In the genomic region with DNA sequence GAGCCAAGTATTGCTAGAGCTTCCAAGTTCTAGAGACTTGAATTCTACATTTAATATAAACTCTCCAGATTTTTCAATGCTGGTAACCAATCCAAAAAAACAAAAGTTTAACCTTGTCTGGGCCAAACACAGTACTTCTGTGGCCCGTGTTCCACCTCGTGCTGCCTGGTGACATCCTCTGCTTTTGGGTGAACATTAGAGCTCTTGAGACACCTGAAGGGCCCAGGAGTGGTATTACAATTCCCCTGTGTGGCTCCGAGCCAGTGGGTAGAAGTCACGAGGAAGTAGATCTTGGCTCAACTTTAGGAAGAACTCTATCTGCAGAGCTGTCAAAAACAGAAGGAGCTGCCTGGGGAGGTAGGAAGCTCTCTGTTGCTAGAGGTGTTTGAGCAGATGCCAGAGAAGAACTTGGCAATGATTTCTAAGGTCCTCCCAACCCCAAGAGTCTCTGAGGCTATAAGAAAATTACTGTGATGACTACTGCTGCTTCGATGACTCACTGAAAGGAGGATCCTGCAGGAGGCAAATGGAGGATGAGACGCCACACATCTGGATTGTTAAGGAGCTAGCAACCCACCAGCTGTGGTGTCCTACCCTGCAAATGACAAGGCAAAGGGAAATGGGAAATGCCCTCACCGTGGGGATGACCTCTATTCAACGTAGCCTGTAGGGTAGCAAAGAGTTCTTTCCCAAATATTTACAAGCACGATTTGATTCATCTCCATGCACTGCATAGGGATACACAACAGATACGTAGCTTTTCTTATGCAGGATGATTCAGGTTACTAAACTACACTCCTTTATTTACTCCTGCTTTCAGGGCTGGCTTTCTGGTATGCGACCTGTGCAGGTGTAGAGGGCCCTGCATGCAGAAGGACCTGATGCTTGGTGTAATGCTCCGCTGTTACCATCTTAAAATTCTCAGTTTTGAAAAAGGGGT, we compare ENCODE assay signal across 14 cellular contexts. TPM values are rescaled to one million over a fixed set of nuclear protein-coding genes. Genes with fewer than 3 reads are reported as not detected.
DNase-seq lines count a peak whose midpoint lies in the region; ATAC-seq and TF ChIP-seq lines count a peak whose summit lies in the region.
"Had no signal": no experiment of that assay in that cellular context is flagged by ENCODE, and none has a peak within 500 bp of the region (broad histone marks: within the 10 kb centered on the region; RNA-seq: fewer than 3 reads in every experiment).

No MANE protein-coding gene starts in this region.

- H2AFZ ChIP-seq in mesenchymal stem cell (ENCODE audit: low read depth, low read length): no peak overlapping the region

- H3K27ac ChIP-seq in left ventricle myocardium inferior (replicated peaks) (no peak overlapping the region), mesenchymal stem cell (ENCODE audit: low read length, poor library complexity, severe bottlenecking) (no peak overlapping the region)
- H3K27ac ChIP-seq: prostate gland, thoracic aorta had no signal

- peak; percentile 72 for ATAC-seq in Right ventricle myocardium inferior
- ATAC-seq: WTC11 had no signal

- TF ChIP-seq CTCF in left ventricle myocardium inferior (IDR thresholded peaks at IDR 0.05; ENCODE audit: borderline replicate concordance) (no peak), choroid plexus epithelial cell (conservative IDR thresholded peaks at IDR 0.05; ENCODE audit: low read depth, low read length) (no peak)

- no peak overlapping the region for H2BK12ac ChIP-seq in mesenchymal stem cell (ENCODE audit: low read length in 2 of 2)

- peak overlapping the region; percentile 57 for H3K9ac ChIP-seq in mesenchymal stem cell (ENCODE audit: low read length)

- H3K18ac ChIP-seq in mesenchymal stem cell (ENCODE audit: low read depth in 1 of 2, low read length in 2 of 2): no peak overlapping the region

- no peak overlapping the region for H2BK120ac ChIP-seq in mesenchymal stem cell (ENCODE audit: low read depth, low read length)

- no peak overlapping the region for H3K4ac ChIP-seq in mesenchymal stem cell (ENCODE audit: low read depth in 1 of 2, low read length in 2 of 2)

- H2BK15ac ChIP-seq in mesenchymal stem cell (ENCODE audit: low read depth, poor library complexity, severe bottlenecking): no peak overlapping the region

- WGBS in mesenchymal stem cell: 64% methylated on average over 12 of the region's 12 CpGs

- H3K4me3 ChIP-seq in left ventricle myocardium inferior (no peak overlapping the region), choroid plexus epithelial cell (ENCODE audit: low read depth, low read length) (no peak overlapping the region), mesenchymal stem cell (ENCODE audit: insufficient read depth in 1 of 2, low read depth in 1 of 2, low read length in 2 of 2) (peak overlapping the region in 1 of 2 experiments; percentile 50)
- H3K4me3 ChIP-seq: prostate gland, thoracic aorta had no signal

- no peak overlapping the region for H3K14ac ChIP-seq in mesenchymal stem cell (ENCODE audit: low read length in 2 of 2)

- no peak overlapping the region for H2AK5ac ChIP-seq in mesenchymal stem cell (ENCODE audit: low read length, severe bottlenecking)

- peaks cover 13% of the 10 kb centered on the region for H3K27me3 ChIP-seq in left ventricle myocardium inferior (ENCODE audit: low read depth)
- H3K27me3 ChIP-seq in mesenchymal stem cell (ENCODE audit: control insufficient read depth in 1 of 2, insufficient read depth in 1 of 2, low read length in 2 of 2): no peaks in the 10 kb centered on the region

- no peaks in the 10 kb centered on the region for H3K9me3 ChIP-seq in left ventricle myocardium inferior (replicated peaks)
- H3K9me3 ChIP-seq in mesenchymal stem cell (ENCODE audit: control insufficient read depth, low read length): peaks cover 5% of the 10 kb centered on the region
- H3K9me3 ChIP-seq: prostate gland, thoracic aorta had no signal

- H3K4me2 ChIP-seq in mesenchymal stem cell (ENCODE audit: low read length, poor library complexity, severe bottlenecking): no peak overlapping the region

- intact Hi-C loops in Right ventricle myocardium inferior (cut with DNase I) (no loop called here), left ventricle myocardium inferior (cut with micrococcal nuclease) (no loop called here)

- no peak for DNase-seq in Right ventricle myocardium inferior (ENCODE audit: missing footprints)
- no peak for DNase-seq in left ventricle myocardium inferior
- DNase-seq in choroid plexus epithelial cell (ENCODE audit: low read depth): peak; percentile 24
- DNase-seq in mesenchymal stem cell: peak; percentile 57
- no peak for DNase-seq in NCI-H510A (lab: John Stamatoyannopoulos, UW)
- no peak for DNase-seq in NCI-H69 (lab: John Stamatoyannopoulos, UW)
- DNase-seq in T-helper 1 cell: no peak
- DNase-seq in retina: no peak
- DNase-seq: NCI-H1417 treated with DMSO at 0.1 percent for 48 hours, NCI-H446 treated with DMSO at 0.1 percent for 48 hours had no signal

- no peak overlapping the region for H4K91ac ChIP-seq in mesenchymal stem cell (ENCODE audit: low read length)

- H3K4me1 ChIP-seq in left ventricle myocardium inferior: no peaks in the 10 kb centered on the region
- H3K4me1 ChIP-seq in mesenchymal stem cell (ENCODE audit: control insufficient read depth, insufficient read depth, low read depth, low read length): no peaks in the 10 kb centered on the region
- H3K4me1 ChIP-seq: prostate gland had no signal

- H3K36me3 ChIP-seq in left ventricle myocardium inferior (no peaks in the 10 kb centered on the region), mesenchymal stem cell (ENCODE audit: control insufficient read depth in 1 of 2, insufficient read depth in 2 of 2, low read depth in 1 of 2, low read length in 2 of 2) (no peaks in the 10 kb centered on the region)
- H3K36me3 ChIP-seq: prostate gland, thoracic aorta had no signal

- no peaks in the 10 kb centered on the region for H3K79me1 ChIP-seq in mesenchymal stem cell (replicated peaks; ENCODE audit: low read length, poor library complexity, severe bottlenecking)

- H3K23ac ChIP-seq in mesenchymal stem cell (ENCODE audit: low read length in 2 of 2): no peak overlapping the region

- no peak overlapping the region for H4K8ac ChIP-seq in mesenchymal stem cell (ENCODE audit: low read length)

- no peak overlapping the region for H2BK5ac ChIP-seq in mesenchymal stem cell (ENCODE audit: low read depth, low read length, poor library complexity, severe bottlenecking)

RNA-seq across cellular contexts. Expression of a gene that starts 45.8 kb away (rescaled TPM):
- total RNA-seq in Right ventricle myocardium inferior (90.5 TPM), left ventricle myocardium inferior (87.6 TPM)
- 20.4 TPM for polyA plus RNA-seq in mesenchymal stem cell (2013, experiment 1 of 2)
- polyA plus RNA-seq in mesenchymal stem cell (2013, experiment 2 of 2): 21.6 TPM
- total RNA-seq: T-helper 1 cell treated with Interleukin-12 subunit alpha and Interleukin-12 subunit beta and Interleukin-4 antibody, amounts not matched to agents 30 ng/mL and 1 ng/mL, for 36 hours had no signal

Comparison
In these comparisons a context has a peak if more than half of its experiments do, and no peak if none do; other contexts are left out.
1. DNase-seq: peak in choroid plexus epithelial cell (single experiment) and mesenchymal stem cell (single experiment); none in Right ventricle myocardium inferior (single experiment), left ventricle myocardium inferior (single experiment), NCI-H510A (single experiment), NCI-H69 (single experiment), T-helper 1 cell (0 of 5) and retina (single experiment).